ENCODE assay signal across 12 cellular contexts in the genomic region with DNA sequence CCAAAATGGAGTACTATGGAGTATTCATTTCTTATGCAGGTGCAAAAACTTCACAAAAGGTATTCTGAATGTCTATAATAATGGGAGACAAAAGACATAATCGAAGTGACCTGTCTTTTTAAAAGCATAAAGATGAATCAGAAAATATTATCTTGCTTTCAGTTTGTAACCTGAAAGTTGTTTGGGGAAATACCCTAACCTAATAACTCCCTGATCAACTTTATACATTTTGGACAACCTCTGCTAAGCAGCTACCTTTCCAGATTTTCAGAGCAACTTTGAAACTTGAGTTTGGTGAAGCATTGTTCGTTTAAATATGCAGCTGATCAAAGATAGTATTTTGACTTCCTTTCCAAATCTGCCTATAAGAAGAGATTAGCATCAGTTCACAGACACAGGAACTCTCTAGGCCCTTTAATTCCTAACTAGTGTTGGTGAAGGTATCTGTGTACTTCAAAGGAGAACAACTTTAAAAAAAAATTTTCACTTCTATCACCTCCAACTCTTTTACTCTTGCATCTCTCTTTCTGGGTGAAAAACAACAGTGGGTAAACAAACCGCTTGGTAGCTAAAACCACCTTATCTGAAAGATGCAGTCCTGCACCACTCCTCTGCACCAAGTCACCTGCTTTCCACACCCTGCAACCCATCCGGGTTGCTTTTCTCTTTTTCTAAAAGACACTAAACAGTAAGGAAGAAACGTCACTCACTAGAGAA. TPM values are rescaled to one million over a fixed set of nuclear protein-coding genes. Genes with fewer than 3 reads are reported as not detected.
DNase-seq lines count a peak whose midpoint lies in the region; ATAC-seq and TF ChIP-seq lines count a peak whose summit lies in the region.
"Had no signal": no experiment of that assay in that cellular context is flagged by ENCODE, and none has a peak within 500 bp of the region (broad histone marks: within the 10 kb centered on the region; RNA-seq: fewer than 3 reads in every experiment).

No MANE protein-coding gene starts in this region.

- no peaks in the 10 kb centered on the region for H3K27me3 ChIP-seq in CD4-positive, alpha-beta T cell (ENCODE audit: control insufficient read depth, insufficient read depth, low read length)

- ATAC-seq in CD4-positive, alpha-beta T cell (ENCODE audit: poor library complexity), result peak; percentile 78
- ATAC-seq in GM18517 (IDR thresholded peaks at IDR 0.05; ENCODE audit: unreplicated experiment), result peak; percentile 34
- ATAC-seq in HG03354 (IDR thresholded peaks at IDR 0.05; ENCODE audit: poor library complexity, severe bottlenecking, unreplicated experiment), result peak; percentile 34
- ATAC-seq in activated naive CD8-positive, alpha-beta T cell treated with anti-CD3 and anti-CD28 coated beads, Interleukin-2, amount 10 ng/mL, durations not matched to agents 7 days and 5 days (ENCODE audit: low read depth), result peak; percentile 73

- H3K9me3 ChIP-seq in CD4-positive, alpha-beta T cell (ENCODE audit: control insufficient read depth, low read length), result no peaks in the 10 kb centered on the region

- H3K4me1 Mint-ChIP-seq in CD4-positive, alpha-beta T cell (ENCODE audit: low read depth), result peaks cover 96% of the 10 kb centered on the region
- peaks cover 23% of the 10 kb centered on the region for H3K4me1 Mint-ChIP-seq in activated naive CD8-positive, alpha-beta T cell treated with anti-CD3 and anti-CD28 coated beads, Interleukin-2, amount 10 ng/mL, durations not matched to agents 7 days and 5 days

- H3K4me3 Mint-ChIP-seq in CD4-positive, alpha-beta T cell, result peak overlapping the region; percentile 89
- peak overlapping the region; percentile 72 for H3K4me3 Mint-ChIP-seq in activated naive CD8-positive, alpha-beta T cell treated with anti-CD3 and anti-CD28 coated beads, Interleukin-2, amount 10 ng/mL, durations not matched to agents 7 days and 5 days

- no peaks in the 10 kb centered on the region for H3K27me3 Mint-ChIP-seq in CD4-positive, alpha-beta T cell
- H3K27me3 Mint-ChIP-seq in activated naive CD8-positive, alpha-beta T cell treated with anti-CD3 and anti-CD28 coated beads, Interleukin-2, amount 10 ng/mL, durations not matched to agents 7 days and 5 days, result no peaks in the 10 kb centered on the region

- H3K9me3 Mint-ChIP-seq in CD4-positive, alpha-beta T cell, result no peaks in the 10 kb centered on the region
- no peaks in the 10 kb centered on the region for H3K9me3 Mint-ChIP-seq in activated naive CD8-positive, alpha-beta T cell treated with anti-CD3 and anti-CD28 coated beads, Interleukin-2, amount 10 ng/mL, durations not matched to agents 7 days and 5 days

- H3K27ac Mint-ChIP-seq in CD4-positive, alpha-beta T cell, result peak overlapping the region; percentile 95
- H3K27ac Mint-ChIP-seq in activated naive CD8-positive, alpha-beta T cell treated with anti-CD3 and anti-CD28 coated beads, Interleukin-2, amount 10 ng/mL, durations not matched to agents 7 days and 5 days, result peak overlapping the region; percentile 91

- CTCF ChIA-PET in CD4-positive, alpha-beta T cell (lab: Charles Lee), result interaction anchor here (0.7 to 1.4 kb wide), 4 partner anchors 17 to 97 kb away, joined by 3 to 4 read pairs (median 3); no protein-coding TSS in a partner anchor

- TF ChIP-seq CTCF in CD4-positive, alpha-beta T cell (IDR thresholded peaks at IDR 0.05), result no peak

- peak overlapping the region; percentile 61 for H3K27ac ChIP-seq in CD4-positive, alpha-beta T cell (ENCODE audit: low read depth, low read length)
- H3K27ac ChIP-seq: HL-60 had no signal

- H3K36me3 Mint-ChIP-seq in CD4-positive, alpha-beta T cell (ENCODE audit: low read depth), result peaks cover 85% of the 10 kb centered on the region
- H3K36me3 Mint-ChIP-seq in activated naive CD8-positive, alpha-beta T cell treated with anti-CD3 and anti-CD28 coated beads, Interleukin-2, amount 10 ng/mL, durations not matched to agents 7 days and 5 days, result peaks cover 57% of the 10 kb centered on the region

- POLR2A ChIA-PET in CD4-positive, alpha-beta T cell (lab: Charles Lee), result interaction anchor here (0.9 to 6.5 kb wide), 18 partner anchors 9 to 177 kb away, joined by 3 to 72 read pairs (median 10); a partner anchor contains a TSS
- POLR2A ChIA-PET in activated naive CD8-positive, alpha-beta T cell treated with anti-CD3 and anti-CD28 coated beads, Interleukin-2, amount 10 ng/mL, durations not matched to agents 7 days and 5 days (lab: Charles Lee), result interaction anchor here (1.2 kb wide), 1 partner anchor 57 kb away, joined by 3 read pairs; no protein-coding TSS in a partner anchor

- intact Hi-C loops in CD4-positive, alpha-beta T cell (cut with DNase I, micrococcal nuclease), result loop anchor here (1.0 to 5.0 kb wide), 4 partner anchors 12 to 37 kb away; no protein-coding TSS in a partner anchor

- DNase-seq in CD4-positive, alpha-beta T cell, result peak in 3 of 10 experiments; percentile 11 to 29 (median 26)
- no peak for DNase-seq in activated naive CD8-positive, alpha-beta T cell treated with anti-CD3 and anti-CD28 coated beads, Interleukin-2, amount 10 ng/mL, durations not matched to agents 7 days and 5 days
- DNase-seq in NCI-H2029 treated with DMSO at 0.1 percent for 48 hours (lab: John Stamatoyannopoulos, UW) (no peak), NCI-H82 (lab: John Stamatoyannopoulos, UW) (no peak), SHP77 treated with DMSO at 0.1 percent for 48 hours (lab: John Stamatoyannopoulos, UW) (no peak), OCI-M1 (lab: John Stamatoyannopoulos, UW) (no peak)
- DNase-seq: activated CD8-positive, alpha-beta memory T cell treated with anti-CD3 and anti-CD28 coated beads for 24 hours; aorta had no signal

RNA-seq across cellular contexts. Expression of a gene that starts 26.5 kb away (rescaled TPM):
- 10 to 100 TPM; 44.7 to 47.6 TPM for total RNA-seq in CD4-positive, alpha-beta T cell
- total RNA-seq in activated naive CD8-positive, alpha-beta T cell treated with anti-CD3 and anti-CD28 coated beads, Interleukin-2, amount 10 ng/mL, durations not matched to agents 7 days and 5 days, result 1 to 10 TPM; 2.5 to 3.7 TPM
- total RNA-seq: renal cortical epithelial cell had no signal

Comparison
In these comparisons a context has a peak if more than half of its experiments do, and no peak if none do; other contexts are left out.
1. RNA of a gene that starts 26.5 kb away (total RNA-seq): 44.7 to 47.6 TPM in CD4-positive, alpha-beta T cell; 2.5 to 3.7 TPM in activated naive CD8-positive, alpha-beta T cell treated with anti-CD3 and anti-CD28 coated beads, Interleukin-2, amount 10 ng/mL, durations not matched to agents 7 days and 5 days; every median in the first group is over 4 times any median in the second.
2. Peak in every context shown above with its lines, with median percentiles within 50 percentile points of each other: ATAC-seq.